Comparison of ENCODE assay signal across 8 cellular contexts in genomic region chr1:183635606-183636333, GRCh38. TPM values are rescaled to one million over a fixed set of nuclear protein-coding genes. Genes with fewer than 3 reads are reported as not detected.
A peak's percentile ranks its signal among the peaks of the same experiment; 100 is the strongest.
DNase-seq lines count a peak whose midpoint lies in the region; ATAC-seq, FAIRE-seq and TF ChIP-seq lines count a peak whose summit lies in the region.

Gene ARPC5 (minus strand): TSS chr1:183635783. CDS start chr1:183635659, 124 bp downstream.

- H3K27me3 ChIP-seq in endothelial cell of umbilical vein (ENCODE audit: control insufficient read depth in 2 of 2, insufficient read depth in 2 of 2, low read length in 2 of 2): no peaks in the 10 kb centered on the region

- H3K9me3 Mint-ChIP-seq in Calu3 (ENCODE audit: low read depth, unreplicated experiment): no peaks in the 10 kb centered on the region

- H3K4me1 Mint-ChIP-seq in Calu3 (ENCODE audit: low read depth, unreplicated experiment): peaks cover 22% of the 10 kb centered on the region

- H3K79me2 ChIP-seq in OCI-LY7 (ENCODE audit: insufficient read depth, low read depth, low read length): peaks cover 39% of the 10 kb centered on the region
- H3K79me2 ChIP-seq in endothelial cell of umbilical vein (ENCODE audit: control insufficient read depth, insufficient read depth, low read length): peaks cover 42% of the 10 kb centered on the region

- H3K36me3 ChIP-seq in OCI-LY7 (ENCODE audit: insufficient read depth, low read length) (peaks cover 24% of the 10 kb centered on the region), endothelial cell of umbilical vein (ENCODE audit: control insufficient read depth in 2 of 2, extremely low read depth in 1 of 2, insufficient read depth in 2 of 2, low read length in 2 of 2) (peaks cover under 1 to 2% of the 10 kb centered on the region in 2 experiments)

- CTCF ChIA-PET in Calu3 (lab: Charles Lee) (interaction anchor here (0.5 to 1.1 kb wide), 4 partner anchors 20 to 400 kb away, joined by 3 to 5 read pairs (median 4); no protein-coding TSS in a partner anchor), OCI-LY7 (lab: Charles Lee; ENCODE audit: unreplicated experiment) (no interaction called here), endothelial cell of umbilical vein (lab: Charles Lee) (interaction anchor here (1.0 to 5.6 kb wide), 2 partner anchors 17 to 280 kb away, joined by 3 to 46 read pairs; no protein-coding TSS in a partner anchor)

- H3K36me3 Mint-ChIP-seq in Calu3 (ENCODE audit: insufficient read depth, unreplicated experiment): peaks cover 40% of the 10 kb centered on the region

- H3K4me1 ChIP-seq in OCI-LY7 (ENCODE audit: insufficient read depth, low read length, poor library complexity, severe bottlenecking): peaks cover 32% of the 10 kb centered on the region
- peaks cover 28% of the 10 kb centered on the region for H3K4me1 ChIP-seq in endothelial cell of umbilical vein (ENCODE audit: control insufficient read depth, extremely low read depth, insufficient read depth, low read length)

- H4K20me1 ChIP-seq in OCI-LY7 (ENCODE audit: insufficient read depth, low read length) (peaks cover 19% of the 10 kb centered on the region), endothelial cell of umbilical vein (replicated peaks; ENCODE audit: control insufficient read depth, extremely low read depth, insufficient read depth, low read length) (peaks cover 4% of the 10 kb centered on the region)

- H3K27ac ChIP-seq in OCI-LY7 (ENCODE audit: low read depth, low read length, poor library complexity, severe bottlenecking) (peak within 1 kb of the TSS; percentile 75), endothelial cell of umbilical vein (ENCODE audit: insufficient read depth, low read depth, low read length) (peak within 1 kb of the TSS; percentile 67)

- peak; percentile 98 for DNase-seq in Calu3
- DNase-seq in HuH-7.5 (ENCODE audit: low spot score): peak; percentile 70
- peak; percentile 95 for DNase-seq in OCI-LY7 (ENCODE audit: low spot score)
- peak; percentile 95 for DNase-seq in activated T-cell treated with anti-CD3 and anti-CD28 coated beads for 1 hour (ENCODE audit: low read depth)
- DNase-seq in endothelial cell of umbilical vein (ENCODE audit: low read depth, low spot score): peak; percentile 100
- peak; percentile 94 for DNase-seq in middle frontal gyrus (ENCODE audit: extremely low spot score, low spot score)
- peak; percentile 95 to 96 for DNase-seq in stimulated activated CD8-positive, alpha-beta memory T cell treated with anti-CD3 and anti-CD28 coated beads, Interleukin-2, amount 100 ng/mL, for 48 hours (ENCODE audit: low read depth in 2 of 2)

- H3K27me3 Mint-ChIP-seq in Calu3 (ENCODE audit: unreplicated experiment): peaks cover 10% of the 10 kb centered on the region

- POLR2A ChIA-PET in OCI-LY7 (lab: Charles Lee) (interaction anchor here (0.6 kb wide), 1 partner anchor 292 kb away, joined by 5 read pairs; no protein-coding TSS in a partner anchor), endothelial cell of umbilical vein (lab: Charles Lee) (no interaction called here)

- H2AFZ ChIP-seq in OCI-LY7 (ENCODE audit: low read length) (peak within 1 kb of the TSS; percentile 90), endothelial cell of umbilical vein (ENCODE audit: low read depth, low read length) (peak within 1 kb of the TSS; percentile 96)

- no peaks in the 10 kb centered on the region for H3K9me1 ChIP-seq in endothelial cell of umbilical vein (replicated peaks; ENCODE audit: control insufficient read depth, extremely low read depth, insufficient read depth, low read length)

- TF ChIP-seq CTCF in Calu3 (IDR thresholded peaks at IDR 0.05; ENCODE audit: unreplicated experiment) (no peak), OCI-LY7 (conservative IDR thresholded peaks at IDR 0.05; ENCODE audit: low read length) (no peak), endothelial cell of umbilical vein (IDR thresholded peaks at IDR 0.05; ENCODE audit: extremely low read depth in 1 of 2, insufficient read depth in 1 of 2, low read depth in 1 of 2, low read length in 2 of 2) (no peak)

- dilution Hi-C loops in endothelial cell of umbilical vein (cut with MboI; ENCODE audit: extremely low pct_ligation_motif_present, low sequenced_read_pairs): no loop called here

- H3K4me3 ChIP-seq in OCI-LY7 (ENCODE audit: low read depth, low read length, poor library complexity, severe bottlenecking): peak within 1 kb of the TSS; percentile 94
- H3K4me3 ChIP-seq in endothelial cell of umbilical vein (replicated peaks in 1 of 3; ENCODE audit: insufficient read depth in 1 of 3, low read depth in 1 of 3, low read length in 3 of 3): peak within 1 kb of the TSS; percentile 93 to 100 (median 99)

- intact Hi-C loops in Calu3 (cut with micrococcal nuclease; ENCODE audit: unreplicated experiment) (no loop called here), OCI-LY7 (cut with micrococcal nuclease; ENCODE audit: unreplicated experiment) (loop anchor here (1.0 to 10.0 kb wide), 3 partner anchors 51 to 611 kb away; partner anchors contain the start of gene LAMC1), endothelial cell of umbilical vein (cut with micrococcal nuclease) (loop anchor here (1.0 to 10.0 kb wide), 7 partner anchors 16 to 1739 kb away; partner anchors contain the start of genes RGL1 and TSEN15)

- peak within 1 kb of the TSS; percentile 97 for H3K9ac ChIP-seq in endothelial cell of umbilical vein (replicated peaks; ENCODE audit: extremely low read depth, insufficient read depth, low read length)

- H3K9me2 ChIP-seq in OCI-LY7 (ENCODE audit: insufficient read depth, low read length): no peaks in the 10 kb centered on the region

- FAIRE-seq in endothelial cell of umbilical vein (lab: Jason Lieb, UNC): peak; percentile 93

- peak within 1 kb of the TSS; percentile 94 for H3K27ac Mint-ChIP-seq in Calu3 (ENCODE audit: unreplicated experiment)

- BruUV-seq in Calu3 (replicated peaks; lab: Mats Ljungman, UMichigan) (no TSS peak), OCI-LY7 (replicated peaks; lab: Mats Ljungman, UMichigan) (no TSS peak), endothelial cell of umbilical vein (replicated peaks; lab: Mats Ljungman, UMichigan) (no TSS peak)

- H3K4me3 Mint-ChIP-seq in Calu3 (ENCODE audit: low read depth, unreplicated experiment): peak within 1 kb of the TSS; percentile 95

- peak; percentile 95 for TF ChIP-seq POLR2A in endothelial cell of umbilical vein (IDR thresholded peaks at IDR 0.05; ENCODE audit: low read depth, low read length)

- no peaks in the 10 kb centered on the region for H3K9me3 ChIP-seq in OCI-LY7 (ENCODE audit: low read length)
- no peaks in the 10 kb centered on the region for H3K9me3 ChIP-seq in endothelial cell of umbilical vein (replicated peaks; ENCODE audit: control insufficient read depth, insufficient read depth, low read length)

- peak within 1 kb of the TSS; percentile 88 for H3K4me2 ChIP-seq in OCI-LY7 (ENCODE audit: low read length)
- H3K4me2 ChIP-seq in endothelial cell of umbilical vein (ENCODE audit: insufficient read depth, low read length): peak within 1 kb of the TSS; percentile 94

- ATAC-seq in GM21515 (IDR thresholded peaks at IDR 0.05; ENCODE audit: unreplicated experiment): peak; percentile 85

TF ChIP-seq in endothelial cell of umbilical vein, 7 proteins besides CTCF, POLR2A, EP300 and RAD21:
- TF ChIP-seq EZH2 (IDR thresholded peaks at IDR 0.05; ENCODE audit: borderline replicate concordance, low read depth, low read length, severe bottlenecking) (no peak), FOS (IDR thresholded peaks at IDR 0.05; ENCODE audit: borderline replicate concordance, insufficient read depth, low read length) (peak; percentile 48), GATA2 (IDR thresholded peaks at IDR 0.05; ENCODE audit: insufficient read depth, insufficient read length, low read depth, low read length) (no peak), POLR2AphosphoS5 (IDR thresholded peaks at IDR 0.05; ENCODE audit: insufficient read depth, low read depth, low read length) (peak; percentile 92), JUN (IDR thresholded peaks at IDR 0.05; ENCODE audit: borderline replicate concordance, insufficient read depth, insufficient read length, low read depth) (no peak), MAX (IDR thresholded peaks at IDR 0.05; ENCODE audit: insufficient read depth, insufficient read length) (peak; percentile 78), MYC (IDR thresholded peaks at IDR 0.05; ENCODE audit: low read depth, low read length) (no peak)

RNA-seq across cellular contexts. Expression of gene ARPC5, which starts in this region (rescaled TPM):
- total RNA-seq in Calu3 (2022) (135 and 148 TPM in 2 replicates), OCI-LY7 (2022) (132 and 133 TPM in 2 replicates), endothelial cell of umbilical vein (185 and 190 TPM in 2 replicates)
- 116 and 148 TPM in 2 replicates for total RNA-seq in OCI-LY7 (2014; rRNA removed; shearing (Covaris generic))
- polyA plus RNA-seq in endothelial cell of umbilical vein: 72.1 and 110 TPM in 2 replicates
- polyA plus RNA-seq in endothelial cell of umbilical vein (2011; cell fraction: cytosol; rRNA removed): 142 TPM in 2 replicates
- 56.3 and 77.4 TPM in 2 replicates for polyA plus RNA-seq in endothelial cell of umbilical vein (2011; cell fraction: nucleus; rRNA removed)
- polyA plus RNA-seq in endothelial cell of umbilical vein (2012): 250 and 281 TPM in 2 replicates
- polyA minus RNA-seq in endothelial cell of umbilical vein: 130 and 135 TPM in 2 replicates
- polyA minus RNA-seq in endothelial cell of umbilical vein (2011; cell fraction: cytosol; rRNA and poly(A)+ RNA removed): 76.5 TPM
- polyA minus RNA-seq in endothelial cell of umbilical vein (2011; cell fraction: nucleus; rRNA and poly(A)+ RNA removed): 51.5 and 60.3 TPM in 2 replicates

Comparison
In these comparisons a context has a peak if more than half of its experiments do, and no peak if none do; other contexts are left out.
1. Peak in every context shown above with its lines: DNase-seq, ATAC-seq, H3K4me3 ChIP-seq and H3K27ac ChIP-seq.